In genomic region chr14:73365727-73366126, GRCh38 we compare ENCODE assay signal across 18 cellular contexts.
A peak's percentile ranks its signal among the peaks of the same experiment; 100 is the strongest.
DNase-seq lines count a peak whose midpoint lies in the region; ATAC-seq and TF ChIP-seq lines count a peak whose summit lies in the region.
"Had no signal": no experiment of that assay in that cellular context is flagged by ENCODE, and none has a peak within 500 bp of the region (broad histone marks: within the 10 kb centered on the region; RNA-seq: fewer than 3 reads in every experiment).

No MANE protein-coding gene starts in this region.

- no peaks in the 10 kb centered on the region for H3K9me2 ChIP-seq in PC-3 (replicated peaks; ENCODE audit: low read length)

- POLR2A ChIA-PET in PC-3 (lab: Charles Lee; ENCODE audit: unreplicated experiment) = interaction anchor here (0.6 kb wide), 1 partner anchor 378 kb away, joined by 7 read pairs; no protein-coding TSS in a partner anchor

- CTCF ChIA-PET in PC-3 (lab: Charles Lee) = interaction anchor here (0.6 kb wide), 1 partner anchor 135 kb away, joined by 7 read pairs; no protein-coding TSS in a partner anchor

- no peaks in the 10 kb centered on the region for H3F3A ChIP-seq in PC-3 (ENCODE audit: low read length, unreplicated experiment)

- H3K27ac ChIP-seq in PC-3 (ENCODE audit: low read length) = no peak overlapping the region
- H3K27ac ChIP-seq: A549; BLaER1 treated with 17β-estradiol and CSF1 and Interleukin-3, amounts not matched to agents 10 nM and 100 nM; PC-9 had no signal

- TSS peak; percentile 19 for BruUV-seq in PC-3 (replicated peaks; lab: Mats Ljungman, UMichigan)

- H3K4me3 ChIP-seq in PC-3 (ENCODE audit: low read length) = no peak overlapping the region
- no peak overlapping the region for H3K4me3 ChIP-seq in choroid plexus epithelial cell (ENCODE audit: low read depth, low read length)
- no peak overlapping the region for H3K4me3 ChIP-seq in fibroblast of villous mesenchyme (ENCODE audit: low read depth, low read length)
- H3K4me3 ChIP-seq: A549; BLaER1 treated with 17β-estradiol and CSF1 and Interleukin-3, amounts not matched to agents 10 nM and 100 nM; PC-9 had no signal

- H3K36me3 ChIP-seq in PC-3 (ENCODE audit: low read depth, low read length) = no peaks in the 10 kb centered on the region

- no peak overlapping the region for H2AFZ ChIP-seq in PC-3 (ENCODE audit: low read length)
- H2AFZ ChIP-seq: PC-9 had no signal

- no peaks in the 10 kb centered on the region for H3K27me3 ChIP-seq in PC-3 (ENCODE audit: low read length)
- H3K27me3 ChIP-seq: BLaER1 treated with 17β-estradiol and CSF1 and Interleukin-3, amounts not matched to agents 10 nM and 100 nM had no signal

- TF ChIP-seq CTCF in PC-3 (conservative IDR thresholded peaks at IDR 0.05; ENCODE audit: low read depth, low read length) (no peak), choroid plexus epithelial cell (conservative IDR thresholded peaks at IDR 0.05; ENCODE audit: low read depth, low read length) (no peak), fibroblast of villous mesenchyme (IDR thresholded peaks at IDR 0.05; ENCODE audit: insufficient read depth, low read depth, low read length) (no peak)

- no peak for ATAC-seq in PC-3
- ATAC-seq: A549 had no signal

- no peak for DNase-seq in PC-3
- peak; percentile 68 for DNase-seq in choroid plexus epithelial cell (ENCODE audit: low read depth)
- DNase-seq in fibroblast of villous mesenchyme (ENCODE audit: low read depth) = peak; percentile 3
- peak; percentile 22 for DNase-seq in renal cortical epithelial cell (ENCODE audit: low read depth)
- DNase-seq in stimulated activated naive CD4-positive, alpha-beta T cell treated with Interleukin-2 at 50 U/mL for 16 hours (lab: John Stamatoyannopoulos, UW) = no peak
- DNase-seq in epidermal melanocyte (ENCODE audit: insufficient read length, low spot score) = no peak
- DNase-seq in GM03348 (ENCODE audit: low spot score) = no peak
- no peak for DNase-seq in cortex of kidney (lab: John Stamatoyannopoulos, UW)
- DNase-seq: DMS79 treated with DMSO at 0.1 percent for 48 hours, H9, Karpas-422, NCI-H1417 treated with DMSO at 0.1 percent for 48 hours, NCI-H1930, NCI-H345, NCI-H524 treated with DMSO at 0.1 percent for 48 hours, PC-9 had no signal

- no peaks in the 10 kb centered on the region for H3K9me3 ChIP-seq in PC-3 (ENCODE audit: low read length)
- H3K9me3 ChIP-seq: A549; BLaER1 treated with 17β-estradiol and CSF1 and Interleukin-3, amounts not matched to agents 10 nM and 100 nM had no signal

- intact Hi-C loops in PC-3 (cut with micrococcal nuclease) = no loop called here

- H3K4me2 ChIP-seq in PC-3 (ENCODE audit: low read length) = no peak overlapping the region
- H3K4me2 ChIP-seq: A549; BLaER1 treated with 17β-estradiol and CSF1 and Interleukin-3, amounts not matched to agents 10 nM and 100 nM; PC-9 had no signal

- no peaks in the 10 kb centered on the region for H3K79me2 ChIP-seq in PC-3 (ENCODE audit: low read length)

- no peaks in the 10 kb centered on the region for H4K20me1 ChIP-seq in PC-3 (ENCODE audit: low read length)

- H3K4me1 ChIP-seq in PC-3 (ENCODE audit: insufficient read depth, low read length) = no peaks in the 10 kb centered on the region

- H3K9ac ChIP-seq in PC-3 (ENCODE audit: low read length) = no peak overlapping the region
- H3K9ac ChIP-seq: BLaER1 treated with 17β-estradiol and CSF1 and Interleukin-3, amounts not matched to agents 10 nM and 100 nM had no signal

Comparison
In these comparisons a context has a peak if more than half of its experiments do, and no peak if none do; other contexts are left out.
1. DNase-seq: peak in choroid plexus epithelial cell (single experiment), fibroblast of villous mesenchyme (single experiment) and renal cortical epithelial cell (single experiment); none in PC-3 (single experiment), stimulated activated naive CD4-positive, alpha-beta T cell treated with Interleukin-2 at 50 U/mL for 16 hours (single experiment), epidermal melanocyte (single experiment), GM03348 (single experiment) and cortex of kidney (single experiment).